ENCODE assay signal across 1 cellular context in the genomic region with DNA sequence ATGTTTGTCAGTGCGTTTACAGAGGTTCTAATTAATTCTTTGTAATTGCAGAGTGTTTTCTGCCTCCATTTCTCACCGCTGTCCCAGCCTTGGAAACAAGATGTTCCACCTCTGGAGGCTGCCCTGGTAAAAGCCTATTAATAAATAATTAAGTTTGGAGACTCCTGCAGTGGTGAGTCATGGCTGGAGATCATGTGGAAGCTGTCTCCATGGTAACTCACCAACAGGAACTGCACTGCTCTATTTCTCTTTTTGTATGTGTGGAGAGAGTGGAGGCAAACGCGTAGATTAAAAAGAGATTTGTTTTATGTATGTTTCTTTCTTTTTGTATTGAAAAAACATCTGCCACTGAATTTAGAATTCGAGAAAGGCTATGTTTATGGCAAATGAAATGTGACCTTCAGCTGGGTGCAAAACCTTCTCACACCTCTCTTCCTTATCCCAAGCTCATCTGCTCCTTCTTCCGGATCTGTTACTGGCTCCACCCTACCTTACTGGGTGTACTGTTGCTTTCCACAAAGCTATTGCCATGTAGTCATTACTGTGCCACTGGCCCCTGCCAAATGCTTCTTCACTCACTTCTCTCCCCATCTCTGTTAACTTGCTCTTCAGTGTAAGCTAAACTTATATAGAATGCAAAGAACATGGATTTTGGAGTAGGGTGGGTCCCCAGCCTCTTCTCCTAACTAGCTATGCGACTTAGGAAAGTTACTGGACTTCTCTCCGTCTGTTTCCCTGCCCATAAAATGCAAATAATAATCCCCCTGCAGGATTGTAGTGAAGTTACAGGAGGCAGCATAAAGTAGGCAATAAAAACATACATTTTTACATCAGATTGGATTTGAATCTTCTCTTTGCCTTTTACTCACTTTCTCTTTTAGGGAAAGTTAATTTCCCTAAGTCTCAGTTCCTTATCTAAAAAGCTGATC.
TF ChIP-seq lines count a peak whose summit lies in the region.

No MANE protein-coding gene starts in this region.

TF ChIP-seq in SK-N-SH, 30 proteins besides CTCF, POLR2A, EP300 and RAD21 (continued from another document):
- TF ChIP-seq REST (IDR thresholded peaks at IDR 0.05; ENCODE audit: low read depth, low read length) (no peak), FOXM1 (IDR thresholded peaks at IDR 0.05; ENCODE audit: low read depth) (no peak), SMC3 (IDR thresholded peaks at IDR 0.05; ENCODE audit: low read depth, low read length) (no peak; the same call in 1 of the 2 replicates), MAX (IDR thresholded peaks at IDR 0.05; ENCODE audit: low read depth) (no peak), PBX3 (IDR thresholded peaks at IDR 0.05) (no peak), GATA2 (CRISPR knock-in tag; IDR thresholded peaks at IDR 0.05) (0 out of 2 replicates have a peak, but pooled peaks have one; percentile 10), NFIC (IDR thresholded peaks at IDR 0.05; ENCODE audit: borderline replicate concordance) (no peak), YY1 (IDR thresholded peaks at IDR 0.05; ENCODE audit: low read depth) (no peak), POLR2AphosphoS5 (IDR thresholded peaks at IDR 0.05; ENCODE audit: low read depth, low read length) (no peak), RFX5 (IDR thresholded peaks at IDR 0.05; ENCODE audit: low read length) (peak; percentile 59; the same call in 1 of the 2 replicates)
- TF ChIP-seq, protein P1, sequence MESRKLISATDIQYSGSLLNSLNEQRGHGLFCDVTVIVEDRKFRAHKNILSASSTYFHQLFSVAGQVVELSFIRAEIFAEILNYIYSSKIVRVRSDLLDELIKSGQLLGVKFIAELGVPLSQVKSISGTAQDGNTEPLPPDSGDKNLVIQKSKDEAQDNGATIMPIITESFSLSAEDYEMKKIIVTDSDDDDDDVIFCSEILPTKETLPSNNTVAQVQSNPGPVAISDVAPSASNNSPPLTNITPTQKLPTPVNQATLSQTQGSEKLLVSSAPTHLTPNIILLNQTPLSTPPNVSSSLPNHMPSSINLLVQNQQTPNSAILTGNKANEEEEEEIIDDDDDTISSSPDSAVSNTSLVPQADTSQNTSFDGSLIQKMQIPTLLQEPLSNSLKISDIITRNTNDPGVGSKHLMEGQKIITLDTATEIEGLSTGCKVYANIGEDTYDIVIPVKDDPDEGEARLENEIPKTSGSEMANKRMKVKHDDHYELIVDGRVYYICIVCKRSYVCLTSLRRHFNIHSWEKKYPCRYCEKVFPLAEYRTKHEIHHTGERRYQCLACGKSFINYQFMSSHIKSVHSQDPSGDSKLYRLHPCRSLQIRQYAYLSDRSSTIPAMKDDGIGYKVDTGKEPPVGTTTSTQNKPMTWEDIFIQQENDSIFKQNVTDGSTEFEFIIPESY (IDR thresholded peaks at IDR 0.05; ENCODE audit: borderline replicate concordance, low read depth) = no peak
